Comparison of ENCODE assay signal across 1 cellular context in the genomic region with DNA sequence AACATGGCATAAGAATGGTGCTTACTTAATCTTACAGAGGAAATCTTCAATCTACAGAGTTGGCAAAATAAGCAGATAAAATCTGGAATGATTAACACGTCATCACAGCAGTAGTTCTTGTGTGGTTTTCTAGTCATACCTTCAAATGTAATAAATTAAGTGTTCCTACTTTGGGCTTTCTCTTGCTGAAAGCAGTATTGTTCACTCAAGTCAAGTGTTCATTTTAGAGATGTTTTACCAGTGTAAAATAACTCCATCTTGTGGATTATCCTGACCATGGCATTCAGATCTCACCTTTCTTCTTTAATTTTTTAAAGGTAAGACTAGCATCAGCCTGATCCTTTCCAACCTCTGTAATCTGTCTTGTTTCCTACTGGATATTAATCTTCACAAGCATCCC.
TF ChIP-seq lines count a peak whose summit lies in the region.

No MANE protein-coding gene starts in this region.

TF ChIP-seq in H1, 55 proteins besides CTCF, POLR2A, EP300 and RAD21:
- TF ChIP-seq KDM1A (IDR thresholded peaks at IDR 0.05; ENCODE audit: borderline replicate concordance, low read length) (no peak), POU5F1 (IDR thresholded peaks at IDR 0.05; ENCODE audit: low read depth, low read length) (no peak), ASH2L (IDR thresholded peaks at IDR 0.05; ENCODE audit: low read length) (no peak), EGR1 (IDR thresholded peaks at IDR 0.05; ENCODE audit: borderline replicate concordance, low read depth, low read length) (no peak), CEBPB (IDR thresholded peaks at IDR 0.05; ENCODE audit: low read depth, low read length) (no peak)
